1 cellular context compared by ENCODE assay signal in genomic region chr16:624522-625401, GRCh38.
A peak's percentile ranks its signal among the peaks of the same experiment; 100 is the strongest.
TF ChIP-seq lines count a peak whose summit lies in the region.

No MANE protein-coding gene starts in this region.

TF ChIP-seq in HepG2, 621 proteins besides CTCF, POLR2A, EP300 and RAD21:
- TF ChIP-seq NRL (CRISPR knock-in tag; IDR thresholded peaks at IDR 0.05; ENCODE audit: borderline replicate concordance) = no peak
- no peak for TF ChIP-seq AHDC1 (CRISPR knock-in tag; IDR thresholded peaks at IDR 0.05; ENCODE audit: borderline replicate concordance)
- TF ChIP-seq IKZF5 (CRISPR knock-in tag; IDR thresholded peaks at IDR 0.05) = no peak
- TF ChIP-seq MXD4 (CRISPR knock-in tag; IDR thresholded peaks at IDR 0.05) = no peak
- TF ChIP-seq ZFP41 (CRISPR knock-in tag; IDR thresholded peaks at IDR 0.05; ENCODE audit: borderline replicate concordance) = no peak
- 0 out of 2 replicates have a peak, but pooled peaks have one; percentile 10 for TF ChIP-seq CREB1 (IDR thresholded peaks at IDR 0.05)
- TF ChIP-seq CREB1 (CRISPR knock-in tag; IDR thresholded peaks at IDR 0.05) = no peak
- no peak for TF ChIP-seq NR2F1 (CRISPR knock-in tag; IDR thresholded peaks at IDR 0.05)
TF ChIP-seq in HepG2: peak in this region for 1.
